Comparison of ENCODE assay signal across 1 cellular context in the genomic region with DNA sequence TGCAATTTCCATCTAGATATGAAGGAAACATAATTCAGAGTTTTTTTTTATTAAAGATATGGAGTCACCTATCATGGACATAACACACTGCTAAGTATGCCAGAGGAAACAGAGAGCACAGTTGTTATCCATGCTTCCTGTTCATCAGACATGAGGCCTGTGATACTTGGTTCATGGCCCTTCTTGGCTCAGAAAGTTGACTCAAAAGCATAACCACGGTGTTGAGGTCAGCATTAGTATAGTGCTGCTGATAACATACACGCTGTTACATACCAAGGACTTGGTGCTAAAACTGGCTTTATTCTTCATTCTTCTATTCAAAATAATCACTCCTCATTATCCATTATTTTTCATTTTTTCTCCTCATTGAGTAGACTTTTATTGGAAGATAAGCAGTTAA.
TF ChIP-seq lines count a peak whose summit lies in the region.

No MANE protein-coding gene starts in this region.

TF ChIP-seq in GM12878, 131 proteins besides CTCF, POLR2A, EP300 and RAD21 (continued from another document):
- no peak for TF ChIP-seq RCOR1 (conservative IDR thresholded peaks at IDR 0.05; ENCODE audit: low read depth, low read length)
